ENCODE assay signal across 8 cellular contexts in genomic region chr4:143359794-143360193, GRCh38. TPM values are rescaled to one million over a fixed set of nuclear protein-coding genes. Genes with fewer than 3 reads are reported as not detected.
DNase-seq lines count a peak whose midpoint lies in the region; ATAC-seq, FAIRE-seq and TF ChIP-seq lines count a peak whose summit lies in the region.

No MANE protein-coding gene starts in this region.

- ATAC-seq in GM18868 (IDR thresholded peaks at IDR 0.05; ENCODE audit: unreplicated experiment), result peak; percentile 8
- no peak for ATAC-seq in central memory CD8-positive, alpha-beta T cell (replicated peaks; ENCODE audit: extremely low read depth, poor library complexity, severe bottlenecking)

- peaks cover 9% of the 10 kb centered on the region for H3K27me3 Mint-ChIP-seq in central memory CD8-positive, alpha-beta T cell

- H4K12ac ChIP-seq in trophoblast cell (ENCODE audit: low read depth, low read length), result no peak overlapping the region

- H3K9me3 ChIP-seq in trophoblast cell (ENCODE audit: insufficient read depth, low read depth, low read length), result peaks cover 2% of the 10 kb centered on the region

- no peaks in the 10 kb centered on the region for H3K36me3 ChIP-seq in trophoblast cell (ENCODE audit: control insufficient read depth in 1 of 2, insufficient read depth in 2 of 2, low read length in 2 of 2)

- no peak overlapping the region for H2BK12ac ChIP-seq in trophoblast cell (ENCODE audit: low read length)

- H3K36me3 Mint-ChIP-seq in central memory CD8-positive, alpha-beta T cell (ENCODE audit: insufficient read depth), result no peaks in the 10 kb centered on the region

- no peak overlapping the region for H3K4me3 Mint-ChIP-seq in central memory CD8-positive, alpha-beta T cell

- no peak overlapping the region for H4K8ac ChIP-seq in trophoblast cell (ENCODE audit: low read depth, low read length)

- H3K18ac ChIP-seq in trophoblast cell (ENCODE audit: low read length), result no peak overlapping the region

- H2BK120ac ChIP-seq in trophoblast cell (ENCODE audit: insufficient read depth, low read length, poor library complexity), result no peak overlapping the region

- DNase-seq in LNCaP clone FGC (ENCODE audit: low read depth) (no peak), trophoblast cell (no peak), OCI-M2 (lab: John Stamatoyannopoulos, UW; ENCODE audit: unreplicated experiment) (no peak), GM19239 (ENCODE audit: insufficient read length, low spot score) (no peak), hippocampal formation (lab: John Stamatoyannopoulos, UW) (no peak), HPDE6-E6E7 (ENCODE audit: extremely low spot score) (no peak)
- no peak for DNase-seq in central memory CD8-positive, alpha-beta T cell (ENCODE audit: low spot score in 2 of 2)

- H3K9me3 Mint-ChIP-seq in central memory CD8-positive, alpha-beta T cell, result no peaks in the 10 kb centered on the region

- H2AK5ac ChIP-seq in trophoblast cell (ENCODE audit: low read length), result no peak overlapping the region

- H3K27ac Mint-ChIP-seq in central memory CD8-positive, alpha-beta T cell (ENCODE audit: low read depth), result peak overlapping the region; percentile 35

- H3K4me1 Mint-ChIP-seq in central memory CD8-positive, alpha-beta T cell, result peaks cover 14% of the 10 kb centered on the region

- no peak overlapping the region for H3K27ac ChIP-seq in trophoblast cell (ENCODE audit: low read depth, low read length)

- no peak for FAIRE-seq in GM19239 (lab: Jason Lieb, UNC)

- no peak overlapping the region for H3K23ac ChIP-seq in trophoblast cell (ENCODE audit: low read length)

- H2BK5ac ChIP-seq in trophoblast cell (ENCODE audit: low read depth, low read length, poor library complexity), result no peak overlapping the region

- H3K27me3 ChIP-seq in trophoblast cell (ENCODE audit: insufficient read depth, low read length), result no peaks in the 10 kb centered on the region

- no CpG with 5 or more reads among the region's 1 CpG for WGBS in trophoblast cell (ENCODE audit: extremely low coverage, insufficient coverage, insufficient read length)

- peak overlapping the region; percentile 91 for H3K4ac ChIP-seq in trophoblast cell (ENCODE audit: low read depth, low read length)

- no peak overlapping the region for H3K9ac ChIP-seq in trophoblast cell (ENCODE audit: low read length)

- no peak for TF ChIP-seq CTCF in LNCaP clone FGC (IDR thresholded peaks at IDR 0.05; ENCODE audit: control insufficient read depth, extremely low read depth, insufficient read depth)

- H2AFZ ChIP-seq in trophoblast cell (ENCODE audit: insufficient read depth, low read length, poor library complexity), result no peak overlapping the region

- H3K4me3 ChIP-seq in LNCaP clone FGC (ENCODE audit: low read depth, low read length), result peak overlapping the region; percentile 17; the same call in 1 of the 2 replicates
- no peak overlapping the region for H3K4me3 ChIP-seq in trophoblast cell (ENCODE audit: low read depth, low read length)

- H3K79me2 ChIP-seq in trophoblast cell (ENCODE audit: control insufficient read depth, insufficient read depth, low read length, poor library complexity), result peaks cover 5% of the 10 kb centered on the region

- H3K79me1 ChIP-seq in trophoblast cell (ENCODE audit: low read length), result peaks cover 4% of the 10 kb centered on the region

- H4K91ac ChIP-seq in trophoblast cell (ENCODE audit: low read depth, low read length), result no peak overlapping the region

- H3K14ac ChIP-seq in trophoblast cell (ENCODE audit: low read length), result no peak overlapping the region

- no peak overlapping the region for H3K4me2 ChIP-seq in trophoblast cell (ENCODE audit: low read length)

- peaks cover 5 to 11% of the 10 kb centered on the region in 2 experiments for H3K4me1 ChIP-seq in trophoblast cell (ENCODE audit: control insufficient read depth in 1 of 2, insufficient read depth in 2 of 2, low read length in 2 of 2)

RNA-seq across cellular contexts. Expression of gene GAB1, which starts 23.1 kb away (rescaled TPM):
- polyA plus RNA-seq in trophoblast cell (2013), result 50.4 and 51.1 TPM in 2 replicates
